Comparison of ENCODE assay signal across 15 cellular contexts in the genomic region with DNA sequence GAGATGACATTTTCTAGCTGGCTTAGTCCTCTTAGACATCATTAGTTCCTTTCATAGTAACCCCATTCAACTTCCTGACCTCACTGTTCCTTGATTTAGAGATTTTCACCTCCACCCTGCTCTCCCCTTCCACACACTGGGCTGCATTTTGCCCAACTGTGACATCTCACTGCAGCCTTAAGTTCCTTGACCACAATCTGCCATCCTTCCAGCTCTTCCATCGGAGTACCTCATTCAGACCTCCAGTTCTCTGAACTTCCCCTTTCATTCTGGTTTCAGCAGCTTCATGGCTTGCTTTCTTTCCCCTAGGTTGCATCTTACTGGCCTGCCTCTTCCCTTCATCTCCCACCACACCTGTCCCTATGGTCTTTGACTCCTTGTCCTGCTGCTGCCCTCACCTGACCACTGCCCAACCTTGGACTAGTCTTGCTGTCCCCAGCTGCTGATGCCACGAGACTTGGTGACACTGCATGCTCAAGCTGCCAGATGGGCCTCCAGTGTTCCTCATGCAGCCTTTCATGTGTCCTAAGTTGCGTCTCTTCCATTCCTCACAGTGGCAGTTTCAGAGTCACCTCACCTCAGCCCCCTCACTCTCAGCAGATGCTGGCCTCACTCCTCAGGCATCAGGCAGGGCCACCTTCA. TPM values are rescaled to one million over a fixed set of nuclear protein-coding genes. Genes with fewer than 3 reads are reported as not detected.
DNase-seq lines count a peak whose midpoint lies in the region; ATAC-seq, FAIRE-seq and TF ChIP-seq lines count a peak whose summit lies in the region.
"Had no signal": no experiment of that assay in that cellular context is flagged by ENCODE, and none has a peak within 500 bp of the region (broad histone marks: within the 10 kb centered on the region; RNA-seq: fewer than 3 reads in every experiment).

No MANE protein-coding gene starts in this region.

- TF ChIP-seq CTCF in GM12878 (IDR thresholded peaks at IDR 0.05 in 2 of 3, conservative IDR thresholded peaks at IDR 0.05 in 1 of 3; ENCODE audit: control insufficient read depth in 2 of 3, extremely low read depth in 1 of 3, insufficient read depth in 1 of 3, low read depth in 3 of 3, low read length in 3 of 3), result no peak

- no peaks in the 10 kb centered on the region; the same call in 1 of the 2 replicates for H4K20me1 ChIP-seq in GM12878 (ENCODE audit: control insufficient read depth, insufficient read depth)

- RAD21 ChIA-PET in GM12878 (lab: Charles Lee; ENCODE audit: unreplicated experiment), result no interaction called here

- H3K27me3 Mint-ChIP-seq in activated T-cell treated with anti-CD3 and anti-CD28 coated beads, Interleukin-2, amount 50 U/mL, for 72 hours (ENCODE audit: low read depth), result no peaks in the 10 kb centered on the region
- no peaks in the 10 kb centered on the region for H3K27me3 Mint-ChIP-seq in stimulated activated memory B cell treated with anti-CD40 and anti-IgM and Interleukin-4, amounts not matched to agents 10 μg/mL and 1 μg/mL and 100 μg/mL, for 72 hours

- H3K79me2 ChIP-seq in GM12878 (ENCODE audit: control insufficient read depth, insufficient read depth, low read length), result no peaks in the 10 kb centered on the region

- H3K9me3 ChIP-seq in GM12878 (replicated peaks; ENCODE audit: control insufficient read depth, insufficient read depth, low read length), result no peaks in the 10 kb centered on the region
- H3K9me3 ChIP-seq: ascending aorta, spleen had no signal

- TF ChIP-seq EP300 in GM12878 (IDR thresholded peaks at IDR 0.05; ENCODE audit: borderline replicate concordance in 1 of 2, control insufficient read depth in 1 of 2, low read depth in 2 of 2, low read length in 2 of 2), result no peak

- no peak for FAIRE-seq in GM12878 (lab: Jason Lieb, UNC)
- FAIRE-seq: TTC549 had no signal

- H3K27me3 ChIP-seq in GM12878 (replicated peaks in 1 of 2; ENCODE audit: control insufficient read depth in 2 of 2, insufficient read depth in 2 of 2, low read length in 1 of 2), result no peaks in the 10 kb centered on the region
- H3K27me3 ChIP-seq: ascending aorta, spleen had no signal

- CTCF ChIA-PET in GM12878 (lab: Yijun Ruan, JAX), result interaction anchor here (0.5 to 1.2 kb wide), 3 partner anchors 62 to 166 kb away, joined by 3 to 4 read pairs (median 3); no protein-coding TSS in a partner anchor

- intact Hi-C loops in GM12878 (cut with micrococcal nuclease; ENCODE audit: unreplicated experiment) (no loop called here), Right ventricle myocardium inferior (cut with DNase I) (no loop called here)

- H3K36me3 ChIP-seq in GM12878 (ENCODE audit: control insufficient read depth in 2 of 2, insufficient read depth in 2 of 2, low read length in 1 of 2), result peaks cover 29 to 59% of the 10 kb centered on the region in 2 experiments

- SMC1A ChIA-PET in GM12878 (lab: Charles Lee; ENCODE audit: uncharacterized antibody, unreplicated experiment), result interaction anchor here (0.6 to 0.7 kb wide), 3 partner anchors 12 to 1269 kb away, joined by 3 read pairs; partner anchors contain the start of gene ZNF594

- H3K4me1 ChIP-seq in GM12878 (ENCODE audit: control insufficient read depth, insufficient read depth, low read length), result no peaks in the 10 kb centered on the region; the same call in 1 of the 2 replicates
- H3K4me1 ChIP-seq: ascending aorta, spleen had no signal

- peak overlapping the region; percentile 27 for H3K27ac Mint-ChIP-seq in activated T-cell treated with anti-CD3 and anti-CD28 coated beads, Interleukin-2, amount 50 U/mL, for 72 hours
- H3K27ac Mint-ChIP-seq in stimulated activated memory B cell treated with anti-CD40 and anti-IgM and Interleukin-4, amounts not matched to agents 10 μg/mL and 1 μg/mL and 100 μg/mL, for 72 hours, result peak overlapping the region; percentile 31

- BruUV-seq in GM12878 (replicated peaks; lab: Mats Ljungman, UMichigan), result no TSS peak

- H3K9me3 Mint-ChIP-seq in activated T-cell treated with anti-CD3 and anti-CD28 coated beads, Interleukin-2, amount 50 U/mL, for 72 hours, result no peaks in the 10 kb centered on the region
- H3K9me3 Mint-ChIP-seq in stimulated activated memory B cell treated with anti-CD40 and anti-IgM and Interleukin-4, amounts not matched to agents 10 μg/mL and 1 μg/mL and 100 μg/mL, for 72 hours, result no peaks in the 10 kb centered on the region

- WGBS in GM12878 (ENCODE audit: insufficient coverage, insufficient replicate concordance, low lambda C conversion rate, missing lambda C conversion rate), result 75% methylated on average over 3 of the region's 3 CpGs

- H3K4me2 ChIP-seq in GM12878 (ENCODE audit: control insufficient read depth, insufficient read depth), result no peak overlapping the region

- in situ Hi-C loops in GM12878 (cut with MboI), result no loop called here

- H3K4me3 ChIP-seq in GM12878, result no peak overlapping the region
- H3K4me3 ChIP-seq: ascending aorta, spleen had no signal

- no peak for TF ChIP-seq RAD21 in GM12878 (IDR thresholded peaks at IDR 0.05; ENCODE audit: insufficient read depth, low read depth, low read length)

- no peak overlapping the region for H3K9ac ChIP-seq in GM12878 (ENCODE audit: control insufficient read depth, insufficient read depth, low read length)

- no peak for ATAC-seq in activated T-cell treated with anti-CD3 and anti-CD28 coated beads, Interleukin-2, amount 50 U/mL, for 72 hours (replicated peaks in 1 of 2)
- ATAC-seq in GM12878 (no peak; the same call in 2 of the 3 replicates), Right ventricle myocardium inferior (no peak)
- no peak for ATAC-seq in stimulated activated memory B cell treated with anti-CD40 and anti-IgM and Interleukin-4, amounts not matched to agents 10 μg/mL and 1 μg/mL and 100 μg/mL, for 72 hours

- TF ChIP-seq POLR2A in GM12878 (IDR thresholded peaks at IDR 0.05; ENCODE audit: low read depth, low read length), result peak; percentile 60

- no peak overlapping the region for H3K27ac ChIP-seq in GM12878 (ENCODE audit: control insufficient read depth, insufficient read depth)
- H3K27ac ChIP-seq: ascending aorta, spleen had no signal

- H3K36me3 Mint-ChIP-seq in activated T-cell treated with anti-CD3 and anti-CD28 coated beads, Interleukin-2, amount 50 U/mL, for 72 hours (ENCODE audit: insufficient read depth in 2 of 2), result peaks cover 8 to 47% of the 10 kb centered on the region in 2 donors
- H3K36me3 Mint-ChIP-seq in stimulated activated memory B cell treated with anti-CD40 and anti-IgM and Interleukin-4, amounts not matched to agents 10 μg/mL and 1 μg/mL and 100 μg/mL, for 72 hours, result peaks cover 63% of the 10 kb centered on the region

- POLR2A ChIA-PET in GM12878 (lab: Charles Lee), result interaction anchor here (0.5 to 0.9 kb wide), 3 partner anchors 45 to 82 kb away, joined by 3 read pairs; no protein-coding TSS in a partner anchor

- peaks cover 10% of the 10 kb centered on the region for H3K4me1 Mint-ChIP-seq in activated T-cell treated with anti-CD3 and anti-CD28 coated beads, Interleukin-2, amount 50 U/mL, for 72 hours (ENCODE audit: low read depth)
- H3K4me1 Mint-ChIP-seq in stimulated activated memory B cell treated with anti-CD40 and anti-IgM and Interleukin-4, amounts not matched to agents 10 μg/mL and 1 μg/mL and 100 μg/mL, for 72 hours, result peaks cover 10% of the 10 kb centered on the region

- no peak overlapping the region for H2AFZ ChIP-seq in GM12878 (ENCODE audit: control insufficient read depth, low read depth, low read length)

- H3K4me3 Mint-ChIP-seq in activated T-cell treated with anti-CD3 and anti-CD28 coated beads, Interleukin-2, amount 50 U/mL, for 72 hours, result no peak overlapping the region
- H3K4me3 Mint-ChIP-seq in stimulated activated memory B cell treated with anti-CD40 and anti-IgM and Interleukin-4, amounts not matched to agents 10 μg/mL and 1 μg/mL and 100 μg/mL, for 72 hours, result no peak overlapping the region

- DNase-seq in activated T-cell treated with anti-CD3 and anti-CD28 coated beads, Interleukin-2, amount 50 U/mL, for 72 hours, result no peak
- no peak for DNase-seq in activated T-cell treated with anti-CD3 and anti-CD28 coated beads for 4 hours
- DNase-seq in MV-4-11 (lab: John Stamatoyannopoulos, UW), result peak; percentile 89
- DNase-seq in GM12878 (ENCODE audit: low read depth, low spot score), result no peak
- no peak for DNase-seq in HCEC 1CT
- no peak for DNase-seq in NCI-H2227 treated with DMSO at 0.1 percent for 48 hours (lab: John Stamatoyannopoulos, UW)
- no peak for DNase-seq in Right ventricle myocardium inferior (ENCODE audit: missing footprints)
- DNase-seq: ACHN, mammary epithelial cell, NCI-H1436, NCI-H748 treated with DMSO at 0.1 percent for 48 hours, spleen had no signal

RNA-seq across cellular contexts. Expression of gene NUP88, which starts 40.8 kb away (rescaled TPM):
- 100 to 1,000 TPM in 1 of 2 donors, 10 to 100 TPM in 1; 97.4 to 103 TPM for total RNA-seq in activated T-cell treated with anti-CD3 and anti-CD28 coated beads, Interleukin-2, amount 50 U/mL, for 72 hours
- 270 and 280 TPM in 2 replicates for total RNA-seq in GM12878 (2013; cell fraction: nucleolus; rRNA removed)
- 188 and 189 TPM in 2 replicates for total RNA-seq in GM12878 (2014; rRNA removed)
- 232 and 233 TPM in 2 replicates for total RNA-seq in GM12878 (2014; rRNA removed; fragmentation: Illumina TruSeq; extraction: Trizol)
- 109 and 125 TPM in 2 replicates for total RNA-seq in GM12878 (2021)
- 35.8 TPM for polyA plus RNA-seq in GM12878 (2011; ENCODE audit: low read depth)
- 200 and 238 TPM in 2 replicates for polyA plus RNA-seq in GM12878 (2011; rRNA removed)
- polyA plus RNA-seq in GM12878 (2011; cell fraction: cytosol; rRNA removed), result 145 and 161 TPM in 2 replicates
- 127 and 139 TPM in 2 replicates for polyA plus RNA-seq in GM12878 (2011; cell fraction: nucleus; rRNA removed)
- polyA plus RNA-seq in GM12878 (2012), result 80.8 and 110 TPM in 2 replicates
- 244 and 280 TPM in 2 replicates for polyA plus RNA-seq in GM12878 (2014; fragmentation: Illumina TruSeq; extraction: Trizol)
- 100 to 1,000 TPM; 110 to 137 TPM for polyA plus RNA-seq in GM12878 (2014; fragmentation: Nextera tagmentation; extraction: Ambion mirVana)
- polyA plus RNA-seq in GM12878 (2014; rRNA removed), result 153 and 173 TPM in 2 replicates
- polyA plus RNA-seq in GM12878 (2016; fragmentation: Nextera tagmentation; extraction: Ambion mirVana), result 100 to 1,000 TPM; 188 to 208 TPM
- 258 and 329 TPM in 2 replicates for polyA minus RNA-seq in GM12878 (2011; rRNA and poly(A)+ RNA removed)
- 66.0 and 82.0 TPM in 2 replicates for polyA minus RNA-seq in GM12878 (2011; cell fraction: cytosol; rRNA and poly(A)+ RNA removed)
- 93.5 and 119 TPM in 2 replicates for polyA minus RNA-seq in GM12878 (2011; cell fraction: nucleus; rRNA and poly(A)+ RNA removed)
- total RNA-seq in Right ventricle myocardium inferior, result 34.2 TPM

RNA-seq across cellular contexts. Expression of gene RPAIN, which starts 41.3 kb away (rescaled TPM):
- total RNA-seq in activated T-cell treated with anti-CD3 and anti-CD28 coated beads, Interleukin-2, amount 50 U/mL, for 72 hours, result 10 to 100 TPM; 62.6 to 65.0 TPM
- total RNA-seq in GM12878 (2013; cell fraction: nucleolus; rRNA removed), result 166 and 189 TPM in 2 replicates
- total RNA-seq in GM12878 (2014; rRNA removed) (68.6 and 70.4 TPM in 2 replicates), GM12878 (2014; rRNA removed; fragmentation: Illumina TruSeq; extraction: Trizol) (74.6 and 76.3 TPM in 2 replicates), GM12878 (2021) (44.6 and 45.8 TPM in 2 replicates), Right ventricle myocardium inferior (24.0 TPM)
- 32.9 TPM for polyA plus RNA-seq in GM12878 (2011; ENCODE audit: low read depth)
- polyA plus RNA-seq in GM12878 (2011; rRNA removed) (69.5 and 69.8 TPM in 2 replicates), GM12878 (2014; fragmentation: Illumina TruSeq; extraction: Trizol) (50.2 and 53.3 TPM in 2 replicates), GM12878 (2014; fragmentation: Nextera tagmentation; extraction: Ambion mirVana) (100 to 1,000 TPM; 101 to 109 TPM), GM12878 (2014; rRNA removed) (50.6 and 56.4 TPM in 2 replicates), GM12878 (2016; fragmentation: Nextera tagmentation; extraction: Ambion mirVana) (10 to 100 TPM; 71.5 to 74.8 TPM)
- polyA plus RNA-seq in GM12878 (2011; cell fraction: cytosol; rRNA removed), result 45.4 and 50.3 TPM in 2 replicates
- 60.8 and 64.9 TPM in 2 replicates for polyA plus RNA-seq in GM12878 (2011; cell fraction: nucleus; rRNA removed)
- polyA plus RNA-seq in GM12878 (2012), result 35.3 and 37.0 TPM in 2 replicates
- 39.9 and 44.4 TPM in 2 replicates for polyA minus RNA-seq in GM12878 (2011; rRNA and poly(A)+ RNA removed)
- polyA minus RNA-seq in GM12878 (2011; cell fraction: cytosol; rRNA and poly(A)+ RNA removed), result 15.9 and 16.4 TPM in 2 replicates
- polyA minus RNA-seq in GM12878 (2011; cell fraction: nucleus; rRNA and poly(A)+ RNA removed), result 35.1 and 43.3 TPM in 2 replicates
